Comparison of ENCODE assay signal across 9 cellular contexts in genomic region chr1:166166701-166167394, GRCh38. TPM values are rescaled to one million over a fixed set of nuclear protein-coding genes. Genes with fewer than 3 reads are reported as not detected.
A peak's percentile ranks its signal among the peaks of the same experiment; 100 is the strongest.
DNase-seq lines count a peak whose midpoint lies in the region; ATAC-seq and TF ChIP-seq lines count a peak whose summit lies in the region.
"Had no signal": no experiment of that assay in that cellular context is flagged by ENCODE, and none has a peak within 500 bp of the region (broad histone marks: within the 10 kb centered on the region; RNA-seq: fewer than 3 reads in every experiment).

Gene FAM78B (minus strand): TSS chr1:166167001. CDS start chr1:166166248, 753 bp downstream.

- H3K9me3 Mint-ChIP-seq in IgD-negative memory B cell: no peaks in the 10 kb centered on the region

- H3K4me3 ChIP-seq in trophoblast cell (ENCODE audit: low read depth, low read length) (peak within 1 kb of the TSS; percentile 83), uterus (peak within 1 kb of the TSS; percentile 53 to 79)

- peak within 1 kb of the TSS; percentile 82 for H3K4me2 ChIP-seq in trophoblast cell (ENCODE audit: low read length)

- TF ChIP-seq POLR2A in uterus (IDR thresholded peaks at IDR 0.05): no peak

- H3K36me3 ChIP-seq in trophoblast cell (ENCODE audit: control insufficient read depth in 1 of 2, insufficient read depth in 2 of 2, low read length in 2 of 2) (no peaks in the 10 kb centered on the region), uterus (no peaks in the 10 kb centered on the region)

- H3K14ac ChIP-seq in trophoblast cell (ENCODE audit: low read length): no peak within 1 kb of the TSS

- DNase-seq in DMS153 (lab: John Stamatoyannopoulos, UW) (peak; percentile 65), cardiac septum (ENCODE audit: low spot score) (peak; percentile 81), trophoblast cell (peak in 1 of 2 donors; percentile 3), uterus (peak; percentile 68 to 83)
- DNase-seq in activated naive CD8-positive, alpha-beta T cell treated with anti-CD3 and anti-CD28 coated beads, Interleukin-2, amount 50 U/mL, for 16 hours (ENCODE audit: low read depth, low spot score): peak; percentile 14

- peak within 1 kb of the TSS; percentile 17 for H2AFZ ChIP-seq in trophoblast cell (ENCODE audit: insufficient read depth, low read length, poor library complexity)

- H2BK12ac ChIP-seq in trophoblast cell (ENCODE audit: low read length): no peak within 1 kb of the TSS

- ATAC-seq in GM21526 (IDR thresholded peaks at IDR 0.05; ENCODE audit: low FRiP score, unreplicated experiment) (peak; percentile 45), SK-N-SH treated with all-trans-retinoic acid at 6 μM for 48 hours (peak; percentile 78)

- H4K8ac ChIP-seq in trophoblast cell (ENCODE audit: low read depth, low read length): peak within 1 kb of the TSS; percentile 46

- H3K18ac ChIP-seq in trophoblast cell (ENCODE audit: low read length): no peak within 1 kb of the TSS

- H3K79me2 ChIP-seq in trophoblast cell (ENCODE audit: control insufficient read depth, insufficient read depth, low read length, poor library complexity): no peaks in the 10 kb centered on the region

- H3K4me1 ChIP-seq in trophoblast cell (ENCODE audit: control insufficient read depth in 1 of 2, insufficient read depth in 2 of 2, low read length in 2 of 2) (peaks cover 0 to 6% of the 10 kb centered on the region in 2 experiments), uterus (no peaks in the 10 kb centered on the region)

- intact Hi-C loops in cardiac septum (cut with DNase I) (loop anchor here (2.0 to 10.0 kb wide), 4 partner anchors 140 to 762 kb away; partner anchors contain the start of gene ALDH9A1), uterus (cut with DNase I; ENCODE audit: low total_unique reads) (loop anchor here (10.0 kb wide), 1 partner anchor 242 kb away; no protein-coding TSS in a partner anchor)

- peak within 1 kb of the TSS; percentile 84 to 92 (median 91) for H3K4me3 Mint-ChIP-seq in IgD-negative memory B cell

- peaks cover 0 to 18% (median 13%) of the 10 kb centered on the region in 3 donors for H3K4me1 Mint-ChIP-seq in IgD-negative memory B cell

- H3K27ac Mint-ChIP-seq in IgD-negative memory B cell: peak within 1 kb of the TSS; percentile 59 to 80 (median 65)

- peaks cover 3% of the 10 kb centered on the region for H3K9me3 ChIP-seq in trophoblast cell (ENCODE audit: insufficient read depth, low read depth, low read length)
- H3K9me3 ChIP-seq in uterus: no peaks in the 10 kb centered on the region

- no peak within 1 kb of the TSS for H3K9ac ChIP-seq in trophoblast cell (ENCODE audit: low read length)

- H3K4ac ChIP-seq in trophoblast cell (ENCODE audit: low read depth, low read length): no peak within 1 kb of the TSS

- H4K91ac ChIP-seq in trophoblast cell (ENCODE audit: low read depth, low read length): no peak within 1 kb of the TSS

- no peak within 1 kb of the TSS for H3K23ac ChIP-seq in trophoblast cell (ENCODE audit: low read length)

- TF ChIP-seq CTCF in uterus (IDR thresholded peaks at IDR 0.05): peak in 3 of 4 experiments; percentile 15 to 26 (median 24)

- no peaks in the 10 kb centered on the region for H3K79me1 ChIP-seq in trophoblast cell (ENCODE audit: low read length)

- H3K27ac ChIP-seq in trophoblast cell (ENCODE audit: low read depth, low read length) (no peak within 1 kb of the TSS), uterus (peak within 1 kb of the TSS; percentile 75 to 82)

- no peaks in the 10 kb centered on the region for H3K36me3 Mint-ChIP-seq in IgD-negative memory B cell

- peaks cover 20% of the 10 kb centered on the region for H3K27me3 Mint-ChIP-seq in IgD-negative memory B cell

- H2AK5ac ChIP-seq in trophoblast cell (ENCODE audit: low read length): no peak within 1 kb of the TSS

- H2BK120ac ChIP-seq in trophoblast cell (ENCODE audit: insufficient read depth, low read length, poor library complexity): no peak within 1 kb of the TSS

- WGBS in trophoblast cell (ENCODE audit: extremely low coverage, insufficient coverage, insufficient read length): no CpG with 5 or more reads among the region's 60 CpGs

- H3K27me3 ChIP-seq in trophoblast cell (ENCODE audit: insufficient read depth, low read length) (peaks cover 32% of the 10 kb centered on the region), uterus (no peaks in the 10 kb centered on the region)

- no peak within 1 kb of the TSS for H4K12ac ChIP-seq in trophoblast cell (ENCODE audit: low read depth, low read length)

- no peak within 1 kb of the TSS for H2BK5ac ChIP-seq in trophoblast cell (ENCODE audit: low read depth, low read length, poor library complexity)

TF ChIP-seq in SK-N-SH treated with all-trans-retinoic acid at 6 μM for 48 hours, 23 proteins besides CTCF, POLR2A, EP300 and RAD21:
- no peak for TF ChIP-seq ESRRG (CRISPR knock-in tag; IDR thresholded peaks at IDR 0.05)
- TF ChIP-seq TOX (CRISPR knock-in tag; IDR thresholded peaks at IDR 0.05; ENCODE audit: borderline replicate concordance): no peak
- TF ChIP-seq ZC3H10 (CRISPR knock-in tag; IDR thresholded peaks at IDR 0.05): no peak
- TF ChIP-seq ZNF70 (CRISPR knock-in tag; IDR thresholded peaks at IDR 0.05): no peak
- no peak for TF ChIP-seq PPARA (CRISPR knock-in tag; IDR thresholded peaks at IDR 0.05; ENCODE audit: borderline replicate concordance)
- no peak for TF ChIP-seq CSDC2 (CRISPR knock-in tag; IDR thresholded peaks at IDR 0.05)
- TF ChIP-seq ARNTL (CRISPR knock-in tag; IDR thresholded peaks at IDR 0.05; ENCODE audit: borderline replicate concordance, low read depth): no peak
- TF ChIP-seq ZNF8 (CRISPR knock-in tag; IDR thresholded peaks at IDR 0.05): no peak
- no peak for TF ChIP-seq BACH2 (CRISPR knock-in tag; IDR thresholded peaks at IDR 0.05; ENCODE audit: borderline replicate concordance)
- no peak for TF ChIP-seq CREB5 (CRISPR knock-in tag; IDR thresholded peaks at IDR 0.05; ENCODE audit: low read depth)
- no peak for TF ChIP-seq TSHZ2 (CRISPR knock-in tag; IDR thresholded peaks at IDR 0.05)
- TF ChIP-seq ZFP3 (CRISPR knock-in tag; IDR thresholded peaks at IDR 0.05): no peak
- TF ChIP-seq RARB (CRISPR knock-in tag; IDR thresholded peaks at IDR 0.05): no peak
- TF ChIP-seq, protein P1, sequence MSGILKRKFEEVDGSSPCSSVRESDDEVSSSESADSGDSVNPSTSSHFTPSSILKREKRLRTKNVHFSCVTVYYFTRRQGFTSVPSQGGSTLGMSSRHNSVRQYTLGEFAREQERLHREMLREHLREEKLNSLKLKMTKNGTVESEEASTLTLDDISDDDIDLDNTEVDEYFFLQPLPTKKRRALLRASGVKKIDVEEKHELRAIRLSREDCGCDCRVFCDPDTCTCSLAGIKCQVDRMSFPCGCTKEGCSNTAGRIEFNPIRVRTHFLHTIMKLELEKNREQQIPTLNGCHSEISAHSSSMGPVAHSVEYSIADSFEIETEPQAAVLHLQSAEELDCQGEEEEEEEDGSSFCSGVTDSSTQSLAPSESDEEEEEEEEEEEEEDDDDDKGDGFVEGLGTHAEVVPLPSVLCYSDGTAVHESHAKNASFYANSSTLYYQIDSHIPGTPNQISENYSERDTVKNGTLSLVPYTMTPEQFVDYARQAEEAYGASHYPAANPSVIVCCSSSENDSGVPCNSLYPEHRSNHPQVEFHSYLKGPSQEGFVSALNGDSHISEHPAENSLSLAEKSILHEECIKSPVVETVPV (CRISPR knock-in tag; IDR thresholded peaks at IDR 0.05): no peak
TF ChIP-seq in SK-N-SH treated with all-trans-retinoic acid at 6 μM for 48 hours: peak in this region for 0.

RNA-seq across cellular contexts. Expression of gene FAM78B, which starts in this region (rescaled TPM):
- polyA plus RNA-seq in IgD-negative memory B cell: 0.15 TPM
- total RNA-seq in cardiac septum: 2.7 TPM
- 0.01 TPM in 2 replicates for polyA plus RNA-seq in trophoblast cell (2013)
- 1 to 10 TPM in 1 of 4 donors, under 1 TPM in 2, not detected in 1; 0.21 to 3.3 (median 0.26) TPM for total RNA-seq in uterus
- total RNA-seq: glomerular endothelial cell had no signal
